ENCODE assay signal across 8 cellular contexts in the genomic region with DNA sequence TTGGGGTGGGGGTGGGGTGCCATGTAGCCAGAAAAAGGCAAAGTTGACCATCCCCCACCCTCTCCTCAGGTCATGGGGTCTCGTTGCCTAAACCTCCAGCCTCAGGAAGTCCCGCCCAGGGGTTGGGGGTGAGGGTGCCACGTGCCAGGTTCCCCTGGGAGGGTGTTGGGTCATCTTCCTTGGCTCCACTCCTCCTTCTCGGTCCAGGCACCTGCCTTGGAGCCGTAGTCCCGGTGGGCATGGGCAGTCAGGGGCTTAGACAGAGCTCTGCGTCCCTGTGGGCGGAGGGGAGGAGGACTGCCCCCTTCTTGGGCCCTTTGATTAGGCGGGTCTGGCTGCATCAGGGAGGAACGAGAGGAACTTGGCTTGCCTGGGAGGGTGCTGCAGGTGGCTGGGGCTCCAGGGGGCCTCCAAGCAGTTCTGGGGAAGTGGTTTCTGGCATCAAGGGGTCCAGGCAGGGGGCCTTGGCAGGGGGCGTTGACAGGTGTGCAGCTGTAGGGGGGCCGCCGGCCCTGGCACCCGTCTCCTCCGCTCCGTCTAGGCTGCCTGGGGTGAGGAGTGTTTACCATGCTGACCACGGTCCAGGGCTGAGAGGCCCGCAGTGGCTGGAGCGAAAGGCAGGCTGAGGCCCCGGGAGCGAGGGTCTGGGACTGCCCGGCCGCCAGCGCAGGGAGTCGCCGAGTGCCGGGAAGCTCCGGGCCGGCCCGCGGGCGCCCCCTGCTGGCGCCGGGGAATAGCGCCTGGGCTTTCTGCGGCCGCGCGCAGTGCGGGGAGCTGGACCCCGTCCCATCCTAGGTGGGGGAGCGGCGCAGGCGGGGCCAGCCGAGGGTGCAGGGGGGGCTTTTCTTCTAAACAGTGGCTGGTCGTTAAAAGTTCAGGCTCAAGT. TPM values are rescaled to one million over a fixed set of nuclear protein-coding genes. Genes with fewer than 3 reads are reported as not detected.
DNase-seq lines count a peak whose midpoint lies in the region; ATAC-seq and TF ChIP-seq lines count a peak whose summit lies in the region.

No MANE protein-coding gene starts in this region.

- peaks cover 35% of the 10 kb centered on the region for H3K4me1 Mint-ChIP-seq in activated CD4-positive, alpha-beta T cell treated with anti-CD3 and anti-CD28 coated beads, Interleukin-2, amount 10 ng/mL, durations not matched to agents 24 days and 14 days

- H3K27ac ChIP-seq in dorsolateral prefrontal cortex: peak overlapping the region in 48 of 59 donors; percentile 2 to 84 (median 64)

- ATAC-seq in HG02759 (IDR thresholded peaks at IDR 0.05; ENCODE audit: unreplicated experiment) (peak; percentile 79), left lobe of liver (peak; percentile 86)

- H3K4me3 ChIP-seq in dorsolateral prefrontal cortex: peak overlapping the region; percentile 37 to 74 (median 62)

- H3K9me3 Mint-ChIP-seq in activated CD4-positive, alpha-beta T cell treated with anti-CD3 and anti-CD28 coated beads, Interleukin-2, amount 10 ng/mL, durations not matched to agents 24 days and 14 days: no peaks in the 10 kb centered on the region

- H3K27me3 ChIP-seq in dorsolateral prefrontal cortex: no peaks in the 10 kb centered on the region

- DNase-seq in NCI-H1417 (lab: John Stamatoyannopoulos, UW): peak; percentile 68 to 89 (median 82)
- no peak for DNase-seq in NCI-H1417 treated with DMSO at 0.1 percent for 48 hours (lab: John Stamatoyannopoulos, UW)
- peak; percentile 60 for DNase-seq in NCI-H2227 treated with DMSO at 0.1 percent for 48 hours (lab: John Stamatoyannopoulos, UW)
- peak; percentile 93 for DNase-seq in activated CD4-positive, alpha-beta T cell treated with anti-CD3 and anti-CD28 coated beads, Interleukin-2, amount 10 ng/mL, durations not matched to agents 24 days and 14 days
- peak in 4 of 10 donors; percentile 57 to 86 (median 65) for DNase-seq in dorsolateral prefrontal cortex
- peak; percentile 85 for DNase-seq in left lobe of liver (ENCODE audit: low spot score)
- peak; percentile 63 for DNase-seq in stimulated activated CD8-positive, alpha-beta memory T cell treated with anti-CD3 and anti-CD28 coated beads, Interleukin-12 subunit alpha, Interleukin-12 subunit beta, amount 100 ng/mL, for 4 hours (ENCODE audit: low read depth)

- peak overlapping the region; percentile 35 for H3K27ac Mint-ChIP-seq in activated CD4-positive, alpha-beta T cell treated with anti-CD3 and anti-CD28 coated beads, Interleukin-2, amount 10 ng/mL, durations not matched to agents 24 days and 14 days

- H3K4me3 Mint-ChIP-seq in activated CD4-positive, alpha-beta T cell treated with anti-CD3 and anti-CD28 coated beads, Interleukin-2, amount 10 ng/mL, durations not matched to agents 24 days and 14 days: peak overlapping the region; percentile 83

- peak; percentile 87 to 100 (median 98) for TF ChIP-seq CTCF in dorsolateral prefrontal cortex (IDR thresholded peaks at IDR 0.05 in 54 of 56, conservative IDR thresholded peaks at IDR 0.05 in 2 of 56; ENCODE audit: low read depth in 1 of 56, partially characterized antibody in 56 of 56)

- peaks cover 54% of the 10 kb centered on the region for H3K36me3 Mint-ChIP-seq in activated CD4-positive, alpha-beta T cell treated with anti-CD3 and anti-CD28 coated beads, Interleukin-2, amount 10 ng/mL, durations not matched to agents 24 days and 14 days (ENCODE audit: low read depth)

- H3K27me3 Mint-ChIP-seq in activated CD4-positive, alpha-beta T cell treated with anti-CD3 and anti-CD28 coated beads, Interleukin-2, amount 10 ng/mL, durations not matched to agents 24 days and 14 days: no peaks in the 10 kb centered on the region

- intact Hi-C loops in activated CD4-positive, alpha-beta T cell treated with anti-CD3 and anti-CD28 coated beads, Interleukin-2, amount 10 ng/mL, durations not matched to agents 24 days and 14 days (cut with micrococcal nuclease): loop anchor here (1.0 kb wide), 3 partner anchors 11 to 35 kb away; no protein-coding TSS in a partner anchor
- intact Hi-C loops in dorsolateral prefrontal cortex (cut with DNase I): loop anchor here (1.0 to 5.0 kb wide), 6 partner anchors 16 to 114 kb away; a partner anchor contains a TSS

RNA-seq across cellular contexts. Expression of a gene that starts 7.9 kb away (rescaled TPM):
- 26.6 and 29.2 TPM in 2 replicates for total RNA-seq in activated CD4-positive, alpha-beta T cell treated with anti-CD3 and anti-CD28 coated beads, Interleukin-2, amount 10 ng/mL, durations not matched to agents 24 days and 14 days
- total RNA-seq in dorsolateral prefrontal cortex (10 to 100 TPM; 15.5 to 29.9 (median 23.0) TPM), left lobe of liver (12.8 TPM)

RNA-seq across cellular contexts. Expression of a gene that starts 18.2 kb away (rescaled TPM):
- total RNA-seq in activated CD4-positive, alpha-beta T cell treated with anti-CD3 and anti-CD28 coated beads, Interleukin-2, amount 10 ng/mL, durations not matched to agents 24 days and 14 days: 107 and 114 TPM in 2 replicates
- total RNA-seq in dorsolateral prefrontal cortex: 10 to 100 TPM; 18.1 to 42.5 (median 27.4) TPM
- 7.9 TPM for total RNA-seq in left lobe of liver

RNA-seq across cellular contexts. Expression of a gene that starts 47.0 kb away (rescaled TPM):
- total RNA-seq in activated CD4-positive, alpha-beta T cell treated with anti-CD3 and anti-CD28 coated beads, Interleukin-2, amount 10 ng/mL, durations not matched to agents 24 days and 14 days: not detected in 2 replicates
- total RNA-seq in dorsolateral prefrontal cortex (under 1 TPM in 19 of 120 experiments, not detected in 101; 0.29 to 0.94 (median 0.41) TPM), left lobe of liver (1,410 TPM)

Comparison
In these comparisons a context has a peak if more than half of its experiments do, and no peak if none do; other contexts are left out.
1. RNA of a gene that starts 47.0 kb away (total RNA-seq): 1,410 TPM in left lobe of liver (single experiment); 0.29 to 0.94 TPM in dorsolateral prefrontal cortex and not detected in activated CD4-positive, alpha-beta T cell treated with anti-CD3 and anti-CD28 coated beads, Interleukin-2, amount 10 ng/mL, durations not matched to agents 24 days and 14 days; every median in the first group is over 100 times any median in the second.